ENCODE assay signal across 2 cellular contexts in the genomic region with DNA sequence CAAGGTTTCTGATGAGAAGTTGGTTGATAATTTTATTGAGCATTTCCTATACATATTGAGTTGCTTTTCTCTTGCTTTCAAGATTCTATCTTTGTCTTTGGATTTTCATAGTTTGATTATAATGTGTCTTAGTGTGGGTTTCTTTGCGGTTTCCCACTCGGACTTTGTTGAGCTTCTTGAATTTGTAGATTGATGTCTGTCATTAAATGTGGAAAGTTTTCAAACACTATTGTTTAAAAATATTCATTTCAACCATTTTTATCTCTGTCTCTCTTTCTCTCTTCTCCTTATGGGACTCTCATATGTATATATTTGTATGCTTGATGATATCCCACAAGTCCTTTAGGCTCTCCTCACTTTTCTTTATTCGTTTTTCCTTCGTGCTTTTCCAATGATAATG.
TF ChIP-seq lines count a peak whose summit lies in the region.

No MANE protein-coding gene starts in this region.

TF ChIP-seq in HEK293, 187 proteins besides CTCF, POLR2A, EP300 and RAD21:
- TF ChIP-seq, protein P1, sequence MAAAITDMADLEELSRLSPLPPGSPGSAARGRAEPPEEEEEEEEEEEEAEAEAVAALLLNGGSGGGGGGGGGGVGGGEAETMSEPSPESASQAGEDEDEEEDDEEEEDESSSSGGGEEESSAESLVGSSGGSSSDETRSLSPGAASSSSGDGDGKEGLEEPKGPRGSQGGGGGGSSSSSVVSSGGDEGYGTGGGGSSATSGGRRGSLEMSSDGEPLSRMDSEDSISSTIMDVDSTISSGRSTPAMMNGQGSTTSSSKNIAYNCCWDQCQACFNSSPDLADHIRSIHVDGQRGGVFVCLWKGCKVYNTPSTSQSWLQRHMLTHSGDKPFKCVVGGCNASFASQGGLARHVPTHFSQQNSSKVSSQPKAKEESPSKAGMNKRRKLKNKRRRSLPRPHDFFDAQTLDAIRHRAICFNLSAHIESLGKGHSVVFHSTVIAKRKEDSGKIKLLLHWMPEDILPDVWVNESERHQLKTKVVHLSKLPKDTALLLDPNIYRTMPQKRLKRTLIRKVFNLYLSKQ (tag by site-specific recombination; IDR thresholded peaks at IDR 0.05; ENCODE audit: borderline replicate concordance) = no peak
- TF ChIP-seq, protein P2, sequence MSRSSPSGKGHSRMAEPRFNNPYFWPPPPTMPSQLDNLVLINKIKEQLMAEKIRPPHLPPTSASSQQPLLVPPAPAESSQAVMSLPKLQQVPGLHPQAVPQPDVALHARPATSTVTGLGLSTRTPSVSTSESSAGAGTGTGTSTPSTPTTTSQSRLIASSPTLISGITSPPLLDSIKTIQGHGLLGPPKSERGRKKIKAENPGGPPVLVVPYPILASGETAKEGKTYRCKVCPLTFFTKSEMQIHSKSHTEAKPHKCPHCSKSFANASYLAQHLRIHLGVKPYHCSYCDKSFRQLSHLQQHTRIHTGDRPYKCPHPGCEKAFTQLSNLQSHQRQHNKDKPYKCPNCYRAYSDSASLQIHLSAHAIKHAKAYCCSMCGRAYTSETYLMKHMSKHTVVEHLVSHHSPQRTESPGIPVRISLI (tag by site-specific recombination; IDR thresholded peaks at IDR 0.05) = no peak
- TF ChIP-seq BCL11A (tag by site-specific recombination; IDR thresholded peaks at IDR 0.05; ENCODE audit: low read depth) = no peak
- TF ChIP-seq ZNF558 (tag by site-specific recombination; IDR thresholded peaks at IDR 0.05) = peak; percentile 96

TF ChIP-seq in GM23338, 12 proteins besides CTCF, POLR2A, EP300 and RAD21:
- TF ChIP-seq NANOG (IDR thresholded peaks at IDR 0.05; ENCODE audit: borderline replicate concordance) (no peak), STAT1 (IDR thresholded peaks at IDR 0.05; ENCODE audit: unreplicated experiment) (no peak), EZH2 (IDR thresholded peaks at IDR 0.05; ENCODE audit: low read depth, unreplicated experiment) (no peak), EZH2phosphoT487 (IDR thresholded peaks at IDR 0.05; ENCODE audit: unreplicated experiment) (no peak), ZNF114 (CRISPR knock-in tag; IDR thresholded peaks at IDR 0.05) (no peak), JUNB (IDR thresholded peaks at IDR 0.05; ENCODE audit: unreplicated experiment) (no peak), CREB1 (CRISPR knock-in tag; IDR thresholded peaks at IDR 0.05; ENCODE audit: low read depth) (no peak), POLR2AphosphoS5 (IDR thresholded peaks at IDR 0.05; ENCODE audit: low read depth) (no peak), ZNF331 (CRISPR knock-in tag; IDR thresholded peaks at IDR 0.05; ENCODE audit: low read depth) (no peak)
- TF ChIP-seq, protein P3, sequence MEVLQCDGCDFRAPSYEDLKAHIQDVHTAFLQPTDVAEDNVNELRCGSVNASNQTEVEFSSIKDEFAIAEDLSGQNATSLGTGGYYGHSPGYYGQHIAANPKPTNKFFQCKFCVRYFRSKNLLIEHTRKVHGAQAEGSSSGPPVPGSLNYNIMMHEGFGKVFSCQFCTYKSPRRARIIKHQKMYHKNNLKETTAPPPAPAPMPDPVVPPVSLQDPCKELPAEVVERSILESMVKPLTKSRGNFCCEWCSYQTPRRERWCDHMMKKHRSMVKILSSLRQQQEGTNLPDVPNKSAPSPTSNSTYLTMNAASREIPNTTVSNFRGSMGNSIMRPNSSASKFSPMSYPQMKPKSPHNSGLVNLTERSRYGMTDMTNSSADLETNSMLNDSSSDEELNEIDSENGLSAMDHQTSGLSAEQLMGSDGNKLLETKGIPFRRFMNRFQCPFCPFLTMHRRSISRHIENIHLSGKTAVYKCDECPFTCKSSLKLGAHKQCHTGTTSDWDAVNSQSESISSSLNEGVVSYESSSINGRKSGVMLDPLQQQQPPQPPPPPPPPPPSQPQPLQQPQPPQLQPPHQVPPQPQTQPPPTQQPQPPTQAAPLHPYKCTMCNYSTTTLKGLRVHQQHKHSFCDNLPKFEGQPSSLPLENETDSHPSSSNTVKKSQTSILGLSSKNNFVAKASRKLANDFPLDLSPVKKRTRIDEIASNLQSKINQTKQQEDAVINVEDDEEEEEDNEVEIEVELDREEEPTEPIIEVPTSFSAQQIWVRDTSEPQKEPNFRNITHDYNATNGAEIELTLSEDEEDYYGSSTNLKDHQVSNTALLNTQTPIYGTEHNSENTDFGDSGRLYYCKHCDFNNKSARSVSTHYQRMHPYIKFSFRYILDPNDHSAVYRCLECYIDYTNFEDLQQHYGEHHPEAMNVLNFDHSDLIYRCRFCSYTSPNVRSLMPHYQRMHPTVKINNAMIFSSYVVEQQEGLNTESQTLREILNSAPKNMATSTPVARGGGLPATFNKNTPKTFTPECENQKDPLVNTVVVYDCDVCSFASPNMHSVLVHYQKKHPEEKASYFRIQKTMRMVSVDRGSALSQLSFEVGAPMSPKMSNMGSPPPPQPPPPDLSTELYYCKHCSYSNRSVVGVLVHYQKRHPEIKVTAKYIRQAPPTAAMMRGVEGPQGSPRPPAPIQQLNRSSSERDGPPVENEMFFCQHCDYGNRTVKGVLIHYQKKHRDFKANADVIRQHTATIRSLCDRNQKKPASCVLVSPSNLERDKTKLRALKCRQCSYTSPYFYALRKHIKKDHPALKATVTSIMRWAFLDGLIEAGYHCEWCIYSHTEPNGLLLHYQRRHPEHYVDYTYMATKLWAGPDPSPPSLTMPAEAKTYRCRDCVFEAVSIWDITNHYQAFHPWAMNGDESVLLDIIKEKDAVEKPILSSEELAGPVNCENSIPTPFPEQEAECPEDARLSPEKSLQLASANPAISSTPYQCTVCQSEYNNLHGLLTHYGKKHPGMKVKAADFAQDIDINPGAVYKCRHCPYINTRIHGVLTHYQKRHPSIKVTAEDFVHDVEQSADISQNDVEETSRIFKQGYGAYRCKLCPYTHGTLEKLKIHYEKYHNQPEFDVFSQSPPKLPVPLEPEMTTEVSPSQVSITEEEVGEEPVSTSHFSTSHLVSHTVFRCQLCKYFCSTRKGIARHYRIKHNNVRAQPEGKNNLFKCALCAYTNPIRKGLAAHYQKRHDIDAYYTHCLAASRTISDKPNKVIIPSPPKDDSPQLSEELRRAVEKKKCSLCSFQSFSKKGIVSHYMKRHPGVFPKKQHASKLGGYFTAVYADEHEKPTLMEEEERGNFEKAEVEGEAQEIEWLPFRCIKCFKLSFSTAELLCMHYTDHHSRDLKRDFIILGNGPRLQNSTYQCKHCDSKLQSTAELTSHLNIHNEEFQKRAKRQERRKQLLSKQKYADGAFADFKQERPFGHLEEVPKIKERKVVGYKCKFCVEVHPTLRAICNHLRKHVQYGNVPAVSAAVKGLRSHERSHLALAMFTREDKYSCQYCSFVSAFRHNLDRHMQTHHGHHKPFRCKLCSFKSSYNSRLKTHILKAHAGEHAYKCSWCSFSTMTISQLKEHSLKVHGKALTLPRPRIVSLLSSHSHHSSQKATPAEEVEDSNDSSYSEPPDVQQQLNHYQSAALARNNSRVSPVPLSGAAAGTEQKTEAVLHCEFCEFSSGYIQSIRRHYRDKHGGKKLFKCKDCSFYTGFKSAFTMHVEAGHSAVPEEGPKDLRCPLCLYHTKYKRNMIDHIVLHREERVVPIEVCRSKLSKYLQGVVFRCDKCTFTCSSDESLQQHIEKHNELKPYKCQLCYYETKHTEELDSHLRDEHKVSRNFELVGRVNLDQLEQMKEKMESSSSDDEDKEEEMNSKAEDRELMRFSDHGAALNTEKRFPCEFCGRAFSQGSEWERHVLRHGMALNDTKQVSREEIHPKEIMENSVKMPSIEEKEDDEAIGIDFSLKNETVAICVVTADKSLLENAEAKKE (CRISPR knock-in tag; IDR thresholded peaks at IDR 0.05) = no peak
- TF ChIP-seq, protein P4, sequence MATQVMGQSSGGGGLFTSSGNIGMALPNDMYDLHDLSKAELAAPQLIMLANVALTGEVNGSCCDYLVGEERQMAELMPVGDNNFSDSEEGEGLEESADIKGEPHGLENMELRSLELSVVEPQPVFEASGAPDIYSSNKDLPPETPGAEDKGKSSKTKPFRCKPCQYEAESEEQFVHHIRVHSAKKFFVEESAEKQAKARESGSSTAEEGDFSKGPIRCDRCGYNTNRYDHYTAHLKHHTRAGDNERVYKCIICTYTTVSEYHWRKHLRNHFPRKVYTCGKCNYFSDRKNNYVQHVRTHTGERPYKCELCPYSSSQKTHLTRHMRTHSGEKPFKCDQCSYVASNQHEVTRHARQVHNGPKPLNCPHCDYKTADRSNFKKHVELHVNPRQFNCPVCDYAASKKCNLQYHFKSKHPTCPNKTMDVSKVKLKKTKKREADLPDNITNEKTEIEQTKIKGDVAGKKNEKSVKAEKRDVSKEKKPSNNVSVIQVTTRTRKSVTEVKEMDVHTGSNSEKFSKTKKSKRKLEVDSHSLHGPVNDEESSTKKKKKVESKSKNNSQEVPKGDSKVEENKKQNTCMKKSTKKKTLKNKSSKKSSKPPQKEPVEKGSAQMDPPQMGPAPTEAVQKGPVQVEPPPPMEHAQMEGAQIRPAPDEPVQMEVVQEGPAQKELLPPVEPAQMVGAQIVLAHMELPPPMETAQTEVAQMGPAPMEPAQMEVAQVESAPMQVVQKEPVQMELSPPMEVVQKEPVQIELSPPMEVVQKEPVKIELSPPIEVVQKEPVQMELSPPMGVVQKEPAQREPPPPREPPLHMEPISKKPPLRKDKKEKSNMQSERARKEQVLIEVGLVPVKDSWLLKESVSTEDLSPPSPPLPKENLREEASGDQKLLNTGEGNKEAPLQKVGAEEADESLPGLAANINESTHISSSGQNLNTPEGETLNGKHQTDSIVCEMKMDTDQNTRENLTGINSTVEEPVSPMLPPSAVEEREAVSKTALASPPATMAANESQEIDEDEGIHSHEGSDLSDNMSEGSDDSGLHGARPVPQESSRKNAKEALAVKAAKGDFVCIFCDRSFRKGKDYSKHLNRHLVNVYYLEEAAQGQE (IDR thresholded peaks at IDR 0.05; ENCODE audit: unreplicated experiment) = no peak
- TF ChIP-seq, protein P5, sequence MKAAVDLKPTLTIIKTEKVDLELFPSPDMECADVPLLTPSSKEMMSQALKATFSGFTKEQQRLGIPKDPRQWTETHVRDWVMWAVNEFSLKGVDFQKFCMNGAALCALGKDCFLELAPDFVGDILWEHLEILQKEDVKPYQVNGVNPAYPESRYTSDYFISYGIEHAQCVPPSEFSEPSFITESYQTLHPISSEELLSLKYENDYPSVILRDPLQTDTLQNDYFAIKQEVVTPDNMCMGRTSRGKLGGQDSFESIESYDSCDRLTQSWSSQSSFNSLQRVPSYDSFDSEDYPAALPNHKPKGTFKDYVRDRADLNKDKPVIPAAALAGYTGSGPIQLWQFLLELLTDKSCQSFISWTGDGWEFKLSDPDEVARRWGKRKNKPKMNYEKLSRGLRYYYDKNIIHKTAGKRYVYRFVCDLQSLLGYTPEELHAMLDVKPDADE (IDR thresholded peaks at IDR 0.05) = no peak
TF ChIP-seq in GM23338: peak in this region for 0.
